Comparison of ENCODE assay signal across 2 cellular contexts in the genomic region with DNA sequence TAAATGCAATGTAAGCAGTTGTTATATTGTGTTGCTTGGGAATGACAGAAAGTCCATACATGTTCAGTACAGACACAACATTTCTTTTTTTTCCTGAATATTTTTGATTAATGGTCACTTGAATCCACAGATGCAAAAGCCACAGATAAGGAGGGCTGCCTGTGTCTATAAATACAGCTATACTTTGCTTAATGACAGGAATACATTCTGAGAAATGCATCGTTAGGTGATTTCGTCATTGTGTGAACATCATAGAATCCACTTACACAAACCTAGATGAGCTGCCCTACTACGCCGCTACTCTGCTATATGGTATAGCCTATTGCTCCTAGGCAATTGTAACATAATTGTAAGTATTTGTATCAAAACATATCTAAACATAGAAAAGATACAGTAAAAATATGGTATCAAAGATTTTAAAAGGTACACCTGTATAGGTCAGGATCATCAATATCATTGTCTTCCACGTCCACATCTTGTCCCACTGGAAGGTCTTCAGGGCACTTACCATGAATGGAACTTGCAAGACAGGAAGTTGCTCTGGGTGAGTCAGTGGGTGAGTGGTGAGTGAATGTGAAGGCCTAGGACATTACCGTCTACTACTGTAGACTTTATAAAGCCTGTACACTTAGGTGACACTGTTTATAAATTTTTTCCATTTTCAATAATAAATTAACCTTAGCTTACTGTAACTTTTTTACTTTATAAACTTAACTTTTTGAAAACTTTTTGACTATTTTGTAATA.
TF ChIP-seq lines count a peak whose summit lies in the region.

No MANE protein-coding gene starts in this region.

TF ChIP-seq in HCT116, 20 proteins besides CTCF, POLR2A, EP300 and RAD21:
- TF ChIP-seq ELF1 (IDR thresholded peaks at IDR 0.05; ENCODE audit: borderline replicate concordance, low read depth) (no peak), TCF7L2 (IDR thresholded peaks at IDR 0.05; ENCODE audit: borderline replicate concordance, extremely low read depth, insufficient read depth, insufficient read length) (no peak), SP1 (IDR thresholded peaks at IDR 0.05; ENCODE audit: low read depth) (peak; percentile 23; the same call in 1 of the 2 replicates), POLR2AphosphoS5 (IDR thresholded peaks at IDR 0.05; ENCODE audit: low read depth, low read length) (no peak), SRF (IDR thresholded peaks at IDR 0.05; ENCODE audit: low read depth) (no peak), JUND (IDR thresholded peaks at IDR 0.05) (0 out of 2 replicates have a peak, but pooled peaks have one; percentile 28), EZH2 (IDR thresholded peaks at IDR 0.05) (no peak), FOSL1 (IDR thresholded peaks at IDR 0.05; ENCODE audit: low read depth) (peak; percentile 48; the same call in 1 of the 2 replicates)
- TF ChIP-seq, protein P1, sequence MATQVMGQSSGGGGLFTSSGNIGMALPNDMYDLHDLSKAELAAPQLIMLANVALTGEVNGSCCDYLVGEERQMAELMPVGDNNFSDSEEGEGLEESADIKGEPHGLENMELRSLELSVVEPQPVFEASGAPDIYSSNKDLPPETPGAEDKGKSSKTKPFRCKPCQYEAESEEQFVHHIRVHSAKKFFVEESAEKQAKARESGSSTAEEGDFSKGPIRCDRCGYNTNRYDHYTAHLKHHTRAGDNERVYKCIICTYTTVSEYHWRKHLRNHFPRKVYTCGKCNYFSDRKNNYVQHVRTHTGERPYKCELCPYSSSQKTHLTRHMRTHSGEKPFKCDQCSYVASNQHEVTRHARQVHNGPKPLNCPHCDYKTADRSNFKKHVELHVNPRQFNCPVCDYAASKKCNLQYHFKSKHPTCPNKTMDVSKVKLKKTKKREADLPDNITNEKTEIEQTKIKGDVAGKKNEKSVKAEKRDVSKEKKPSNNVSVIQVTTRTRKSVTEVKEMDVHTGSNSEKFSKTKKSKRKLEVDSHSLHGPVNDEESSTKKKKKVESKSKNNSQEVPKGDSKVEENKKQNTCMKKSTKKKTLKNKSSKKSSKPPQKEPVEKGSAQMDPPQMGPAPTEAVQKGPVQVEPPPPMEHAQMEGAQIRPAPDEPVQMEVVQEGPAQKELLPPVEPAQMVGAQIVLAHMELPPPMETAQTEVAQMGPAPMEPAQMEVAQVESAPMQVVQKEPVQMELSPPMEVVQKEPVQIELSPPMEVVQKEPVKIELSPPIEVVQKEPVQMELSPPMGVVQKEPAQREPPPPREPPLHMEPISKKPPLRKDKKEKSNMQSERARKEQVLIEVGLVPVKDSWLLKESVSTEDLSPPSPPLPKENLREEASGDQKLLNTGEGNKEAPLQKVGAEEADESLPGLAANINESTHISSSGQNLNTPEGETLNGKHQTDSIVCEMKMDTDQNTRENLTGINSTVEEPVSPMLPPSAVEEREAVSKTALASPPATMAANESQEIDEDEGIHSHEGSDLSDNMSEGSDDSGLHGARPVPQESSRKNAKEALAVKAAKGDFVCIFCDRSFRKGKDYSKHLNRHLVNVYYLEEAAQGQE (IDR thresholded peaks at IDR 0.05; ENCODE audit: low read depth): no peak

TF ChIP-seq in endothelial cell of umbilical vein, 7 proteins besides CTCF, POLR2A, EP300 and RAD21:
- TF ChIP-seq MAX (IDR thresholded peaks at IDR 0.05; ENCODE audit: insufficient read depth, insufficient read length) (no peak), POLR2AphosphoS5 (IDR thresholded peaks at IDR 0.05; ENCODE audit: insufficient read depth, low read depth, low read length) (no peak), JUN (IDR thresholded peaks at IDR 0.05; ENCODE audit: borderline replicate concordance, insufficient read depth, insufficient read length, low read depth) (no peak), FOS (IDR thresholded peaks at IDR 0.05; ENCODE audit: borderline replicate concordance, insufficient read depth, low read length) (peak; percentile 86), EZH2 (IDR thresholded peaks at IDR 0.05; ENCODE audit: borderline replicate concordance, low read depth, low read length, severe bottlenecking) (no peak), GATA2 (IDR thresholded peaks at IDR 0.05; ENCODE audit: insufficient read depth, insufficient read length, low read depth, low read length) (no peak)
